24 cellular contexts compared by ENCODE assay signal in the genomic region with DNA sequence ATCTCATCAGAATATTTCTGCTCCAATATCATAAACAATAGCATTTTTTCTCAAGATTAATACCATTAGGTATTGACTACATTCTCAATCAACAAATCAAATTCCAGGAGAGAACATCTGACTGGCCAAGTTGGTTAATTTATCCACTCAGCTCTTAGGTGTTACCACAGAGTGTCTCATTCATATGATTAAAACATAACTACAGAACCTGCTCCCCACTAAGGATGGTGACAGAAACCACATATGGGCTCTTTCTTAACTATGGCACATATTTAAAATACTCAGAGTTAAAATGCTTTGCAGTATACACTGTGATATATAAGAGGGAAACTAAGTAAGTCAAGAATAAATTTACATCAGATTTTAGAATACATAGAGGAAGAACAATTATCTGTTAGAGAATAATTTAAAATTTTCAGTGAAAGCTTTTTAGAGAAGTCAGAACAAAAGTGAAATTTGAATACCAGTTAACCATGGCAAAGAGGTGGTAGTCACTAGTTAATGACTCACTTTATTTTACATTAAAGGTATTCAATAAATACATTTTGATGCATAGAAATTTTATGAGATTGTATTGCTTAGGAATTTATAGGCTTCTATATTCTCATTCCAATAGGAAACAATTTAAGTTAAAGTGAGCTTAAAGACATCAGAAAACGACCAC.
DNase-seq lines count a peak whose midpoint lies in the region; ATAC-seq lines count a peak whose summit lies in the region.
"Had no signal": no experiment of that assay in that cellular context is flagged by ENCODE, and none has a peak within 500 bp of the region (broad histone marks: within the 10 kb centered on the region; RNA-seq: fewer than 3 reads in every experiment).

No MANE protein-coding gene starts in this region.

- DNase-seq in A172 (ENCODE audit: low spot score): no peak
- no peak for DNase-seq in NCI-H526 treated with DMSO at 0.1 percent for 48 hours (lab: John Stamatoyannopoulos, UW)
- no peak for DNase-seq in DMS53 (lab: John Stamatoyannopoulos, UW)
- DNase-seq: activated CD4-positive, alpha-beta T cell treated with anti-CD3 and anti-CD28 coated beads, Interleukin-2, amount 10 ng/mL, durations not matched to agents 24 days and 14 days; activated CD8-positive, alpha-beta memory T cell treated with anti-CD3 and anti-CD28 coated beads, Interleukin-2, amount 10 ng/mL, durations not matched to agents 7 days and 5 days; activated naive CD4-positive, alpha-beta T cell treated with Interleukin-2 at 50 U/mL for 16 hours; activated T-cell treated with anti-CD3 and anti-CD28 coated beads, Interleukin-2, amount 50 U/mL, for 72 hours; amniotic stem cell; colonic mucosa; effector memory CD4-positive, alpha-beta T cell; foreskin keratinocyte; Kasumi-1; left colon; MV-4-11; NCI-H1694 treated with DMSO at 0.1 percent for 48 hours; RPMI8226; sigmoid colon; T-helper 2 cell had no signal

- peak; percentile 59 for ATAC-seq in GM18520 (IDR thresholded peaks at IDR 0.05; ENCODE audit: unreplicated experiment)
- ATAC-seq in GM19467 (IDR thresholded peaks at IDR 0.05; ENCODE audit: unreplicated experiment): peak; percentile 57
- ATAC-seq in HG03064 (IDR thresholded peaks at IDR 0.05; ENCODE audit: low read depth, unreplicated experiment): peak; percentile 67
- ATAC-seq in HG03558 (IDR thresholded peaks at IDR 0.05; ENCODE audit: extremely low read depth, unreplicated experiment): peak; percentile 43
- ATAC-seq in HG02571 (IDR thresholded peaks at IDR 0.05; ENCODE audit: unreplicated experiment): no peak
- ATAC-seq: activated CD8-positive, alpha-beta memory T cell treated with anti-CD3 and anti-CD28 coated beads, Interleukin-2, amount 10 ng/mL, durations not matched to agents 7 days and 5 days; activated T-cell treated with anti-CD3 and anti-CD28 coated beads, Interleukin-2, amount 50 U/mL, for 72 hours; foreskin keratinocyte; HepG2; left colon had no signal
